28 cellular contexts compared by ENCODE assay signal in the genomic region with DNA sequence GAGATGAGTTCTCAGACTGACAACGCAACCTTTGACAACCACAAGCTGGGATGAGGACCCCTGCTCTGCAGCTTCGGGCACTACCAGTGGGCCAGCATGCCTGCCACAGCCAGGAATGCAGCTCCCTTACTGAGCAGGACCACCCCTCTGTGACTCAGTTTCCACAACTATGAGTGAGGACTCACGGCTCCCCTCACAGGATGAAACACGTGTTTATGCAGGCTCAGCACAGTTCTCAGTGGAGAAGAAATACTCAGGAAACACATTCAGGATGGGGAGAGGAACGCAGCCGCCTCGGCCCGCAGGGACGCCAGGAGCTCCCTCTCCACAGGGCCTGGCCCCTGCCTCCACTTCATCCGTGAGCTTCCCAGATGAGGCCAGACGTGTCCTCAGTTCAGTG.
"Had no signal": no experiment of that assay in that cellular context is flagged by ENCODE, and none has a peak within 500 bp of the region (broad histone marks: within the 10 kb centered on the region; RNA-seq: fewer than 3 reads in every experiment).

No MANE protein-coding gene starts in this region.

- FAIRE-seq: astrocyte had no signal

- H3K4me1 ChIP-seq: SJCRH30 had no signal

- H3K27ac Mint-ChIP-seq: activated naive CD4-positive, alpha-beta T cell treated with anti-CD3 and anti-CD28 coated beads, Interleukin-2, amount 50 U/mL, for 24 hours; activated T-helper 17 cell treated with anti-CD3 and anti-CD28 coated beads, Interleukin-2, amount 50 U/mL, for 72 hours; brain; WTC11 had no signal

- ATAC-seq: activated T-helper 17 cell treated with anti-CD3 and anti-CD28 coated beads, Interleukin-2, amount 50 U/mL, for 72 hours; Panc1; Right ventricle myocardium inferior; WTC11 had no signal

- H3K27me3 ChIP-seq: SJCRH30 had no signal

- H3K27ac ChIP-seq: SJCRH30 had no signal

- H3K9ac ChIP-seq: SK-N-SH had no signal

- H3K4me3 Mint-ChIP-seq: activated naive CD4-positive, alpha-beta T cell treated with anti-CD3 and anti-CD28 coated beads, Interleukin-2, amount 50 U/mL, for 24 hours; activated T-helper 17 cell treated with anti-CD3 and anti-CD28 coated beads, Interleukin-2, amount 50 U/mL, for 72 hours; brain; WTC11 had no signal

- H3K9me3 ChIP-seq: SJCRH30, SK-N-SH had no signal

- H3K9me3 Mint-ChIP-seq: activated naive CD4-positive, alpha-beta T cell treated with anti-CD3 and anti-CD28 coated beads, Interleukin-2, amount 50 U/mL, for 24 hours; activated T-helper 17 cell treated with anti-CD3 and anti-CD28 coated beads, Interleukin-2, amount 50 U/mL, for 72 hours; WTC11 had no signal

- H3K27me3 Mint-ChIP-seq: activated naive CD4-positive, alpha-beta T cell treated with anti-CD3 and anti-CD28 coated beads, Interleukin-2, amount 50 U/mL, for 24 hours; activated T-helper 17 cell treated with anti-CD3 and anti-CD28 coated beads, Interleukin-2, amount 50 U/mL, for 72 hours; brain had no signal

- H3K4me1 Mint-ChIP-seq: brain, WTC11 had no signal

- H3K4me3 ChIP-seq: SJCRH30 had no signal

- H3K4me2 ChIP-seq: SK-N-SH had no signal

- DNase-seq: activated CD4-positive, alpha-beta T cell treated with anti-CD3 and anti-CD28 coated beads for 48 hours; activated CD4-positive, alpha-beta T cell treated with anti-CD3 and anti-CD28 coated beads, Interleukin-2, amount 50 U/mL, for 4 hours; activated CD4-positive, CD25-positive, alpha-beta regulatory T cell treated with anti-CD3 and anti-CD28 coated beads, Interleukin-2, amount 50 U/mL, for 72 hours; activated CD8-positive, alpha-beta memory T cell treated with anti-CD3 and anti-CD28 coated beads, Interleukin-2, amount 50 U/mL, for 4 hours; activated gamma-delta T cell treated with Interleukin-2 at 50 U/mL for 16 hours; activated T-cell treated with anti-CD3 and anti-CD28 coated beads, Interleukin-2, amount 50 U/mL, for 1 hour; amygdala; MM.1S; NCI-H1105; NCI-H1436; NCI-H1694 treated with DMSO at 0.1 percent for 48 hours; NCI-H2029 treated with DMSO at 0.1 percent for 48 hours; NCI-H345; NCI-H510A; NCI-H526 treated with DMSO at 0.1 percent for 48 hours; NCI-H82; RPMI8226; SJCRH30; SK-N-SH; T-helper 1 cell; T-helper 9 cell had no signal
